In genomic region chr11:47725445-47726442, GRCh38 we compare ENCODE assay signal across 2 cellular contexts.
TF ChIP-seq lines count a peak whose summit lies in the region.

No MANE protein-coding gene starts in this region.

TF ChIP-seq in IMR-90, 13 proteins besides CTCF, POLR2A, EP300 and RAD21:
- TF ChIP-seq CEBPB (IDR thresholded peaks at IDR 0.05; ENCODE audit: low read depth, low read length) (0 out of 2 replicates have a peak, but pooled peaks have one; percentile 5), NFE2L2 (IDR thresholded peaks at IDR 0.05; ENCODE audit: low read depth, low read length) (no peak)

TF ChIP-seq in K562, 482 proteins besides CTCF, POLR2A, EP300 and RAD21:
- peak; percentile 35 for TF ChIP-seq RBM25 (IDR thresholded peaks at IDR 0.05; ENCODE audit: low read depth, low read length, severe bottlenecking)
- TF ChIP-seq PTTG1 (tag; IDR thresholded peaks at IDR 0.05; ENCODE audit: low read depth) = no peak
- TF ChIP-seq ZNF384 (IDR thresholded peaks at IDR 0.05; ENCODE audit: low read depth, low read length) = 0 out of 2 replicates have a peak, but pooled peaks have one; percentile 29
- TF ChIP-seq ZNF121 (CRISPR knock-in tag; conservative IDR thresholded peaks at IDR 0.05) = peak; percentile 76
